Comparison of ENCODE assay signal across 16 cellular contexts in the genomic region with DNA sequence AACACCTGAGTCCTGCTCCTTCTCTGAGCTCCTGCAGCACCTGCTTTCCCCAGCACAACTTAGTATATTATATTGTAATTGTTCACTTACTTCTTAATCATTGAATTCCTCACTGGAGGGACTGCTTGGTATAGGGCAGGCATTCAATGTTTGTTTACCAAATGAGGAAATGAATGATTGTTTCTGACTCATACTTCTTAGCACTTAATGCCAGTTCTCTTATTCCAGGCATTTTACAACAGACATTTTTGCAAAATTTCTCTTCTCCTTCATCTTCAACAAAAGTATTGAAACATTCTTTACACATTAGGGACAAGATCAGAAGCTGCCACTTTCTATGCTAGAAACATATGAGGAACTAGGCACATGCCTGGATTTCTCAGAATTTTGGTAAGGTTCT.
DNase-seq lines count a peak whose midpoint lies in the region; ATAC-seq and TF ChIP-seq lines count a peak whose summit lies in the region.
"Had no signal": no experiment of that assay in that cellular context is flagged by ENCODE, and none has a peak within 500 bp of the region (broad histone marks: within the 10 kb centered on the region; RNA-seq: fewer than 3 reads in every experiment).

No MANE protein-coding gene starts in this region.

- no peak overlapping the region for H3K27ac ChIP-seq in esophagus squamous epithelium
- H3K27ac ChIP-seq: vagina had no signal

- no peaks in the 10 kb centered on the region for H3K36me3 ChIP-seq in esophagus squamous epithelium
- H3K36me3 ChIP-seq: HAP-1, vagina had no signal

- intact Hi-C loops in esophagus squamous epithelium (cut with DNase I): no loop called here

- no peaks in the 10 kb centered on the region for H3K27me3 ChIP-seq in esophagus squamous epithelium
- H3K27me3 ChIP-seq: vagina had no signal

- TF ChIP-seq POLR2A in esophagus squamous epithelium (IDR thresholded peaks at IDR 0.05): no peak
- TF ChIP-seq POLR2A in erythroblast (IDR thresholded peaks at IDR 0.05; ENCODE audit: low read length): no peak

- DNase-seq in AG08396 (ENCODE audit: low spot score) (peak; percentile 14), HT-29 (ENCODE audit: low spot score) (peak; percentile 72), amniotic stem cell (lab: John Stamatoyannopoulos, UW) (peak; percentile 37), glomerular visceral epithelial cell (ENCODE audit: extremely low spot score) (peak; percentile 27), esophagus squamous epithelium (lab: John Stamatoyannopoulos, UW) (no peak), erythroblast (lab: John Stamatoyannopoulos, UW) (no peak)
- no peak for DNase-seq in activated naive CD4-positive, alpha-beta T cell (lab: John Stamatoyannopoulos, UW)
- DNase-seq: activated CD4-positive, alpha-beta T cell treated with anti-CD3 and anti-CD28 coated beads, Interleukin-2, amount 50 U/mL, for 48 hours; activated effector memory CD4-positive, alpha-beta T cell treated with anti-CD3 and anti-CD28 coated beads, Interleukin-2, amount 50 U/mL, for 16 hours; caudate nucleus; NCI-H1092; posterior cingulate gyrus had no signal

- H3K4me1 ChIP-seq in esophagus squamous epithelium: peaks cover 0 to 4% (median 0%) of the 10 kb centered on the region in 3 donors
- H3K4me1 ChIP-seq: HAP-1, vagina had no signal

- no peak for TF ChIP-seq CTCF in esophagus squamous epithelium (IDR thresholded peaks at IDR 0.05)

- no peaks in the 10 kb centered on the region for H3K9me3 ChIP-seq in esophagus squamous epithelium
- H3K9me3 ChIP-seq: HAP-1, vagina had no signal

- no peak for ATAC-seq in GM21528 (IDR thresholded peaks at IDR 0.05; ENCODE audit: low FRiP score, unreplicated experiment)
- ATAC-seq: stimulated activated effector memory CD8-positive, alpha-beta T cell treated with anti-CD3 and anti-CD28 coated beads, Interleukin-12 subunit alpha, Interleukin-12 subunit beta, amount 100 ng/mL, for 72 hours had no signal

- no peak overlapping the region for H3K4me3 ChIP-seq in esophagus squamous epithelium
- H3K4me3 ChIP-seq: HAP-1, vagina had no signal

Comparison
In these comparisons a context has a peak if more than half of its experiments do, and no peak if none do; other contexts are left out.
1. DNase-seq: peak in AG08396 (single experiment), HT-29 (single experiment), amniotic stem cell (single experiment) and glomerular visceral epithelial cell (single experiment); none in esophagus squamous epithelium (single experiment), activated naive CD4-positive, alpha-beta T cell (0 of 4) and erythroblast (0 of 2).